Comparison of ENCODE assay signal across 26 cellular contexts in the genomic region with DNA sequence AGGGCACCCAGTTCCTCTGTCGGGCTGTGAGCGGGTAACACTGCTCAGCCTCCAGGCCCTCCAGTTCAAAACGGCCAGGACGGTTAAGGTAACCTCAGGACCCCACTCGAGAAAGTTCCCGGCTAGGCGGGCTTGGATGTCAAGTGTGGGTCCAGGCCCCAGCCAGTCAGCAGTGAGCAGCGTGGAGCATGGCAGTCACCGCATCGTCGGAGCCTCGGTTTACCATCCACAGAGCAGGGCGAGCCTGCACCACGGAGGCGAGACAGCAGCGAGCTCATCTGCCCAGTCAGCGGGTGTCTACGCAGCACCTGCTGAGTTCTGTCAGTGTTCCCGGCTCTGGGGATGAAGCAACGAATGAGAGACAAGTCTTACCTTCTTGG. TPM values are rescaled to one million over a fixed set of nuclear protein-coding genes. Genes with fewer than 3 reads are reported as not detected.
DNase-seq lines count a peak whose midpoint lies in the region.
"Had no signal": no experiment of that assay in that cellular context is flagged by ENCODE, and none has a peak within 500 bp of the region (broad histone marks: within the 10 kb centered on the region; RNA-seq: fewer than 3 reads in every experiment).

No MANE protein-coding gene starts in this region.

- no peak overlapping the region for H2AFZ ChIP-seq in neuronal stem cell (ENCODE audit: low read length)

- H2BK120ac ChIP-seq in neuronal stem cell (ENCODE audit: low read depth, low read length), result no peak overlapping the region

- no peak overlapping the region for H3K4me2 ChIP-seq in neuronal stem cell (ENCODE audit: insufficient read depth, low read length, poor library complexity, severe bottlenecking)
- H3K4me2 ChIP-seq: A549; BLaER1; BLaER1 treated with 17β-estradiol and CSF1 and Interleukin-3, amounts not matched to agents 10 nM and 100 nM had no signal

- H4K91ac ChIP-seq in neuronal stem cell (ENCODE audit: low read depth, low read length, poor library complexity), result no peak overlapping the region

- peaks cover 37 to 67% of the 10 kb centered on the region in 2 donors for H3K36me3 ChIP-seq in neuronal stem cell (replicated peaks in 1 of 2; ENCODE audit: control insufficient read depth in 2 of 2, insufficient read depth in 2 of 2, low read length in 2 of 2)

- DNase-seq in neuronal stem cell (ENCODE audit: low spot score), result no peak
- no peak for DNase-seq in NCI-H1105 (lab: John Stamatoyannopoulos, UW)
- DNase-seq: 8988T; ACHN; AML-193; BE2C; C1 segment of cervical spinal cord; Caco-2; Calu3; CD4-positive, alpha-beta T cell; CD4-positive, CD25-positive, alpha-beta regulatory T cell; CD8-positive, alpha-beta memory T cell; CD8-positive, alpha-beta T cell; COR-L47; DMS 273 treated with DMSO at 0.1 percent for 48 hours; DMS153; DMS53; DMS79; DMS79 treated with DMSO at 0.1 percent for 48 hours; DND-41; EL had no signal

- H2BK15ac ChIP-seq in neuronal stem cell (ENCODE audit: low read length), result no peak overlapping the region

- no peak overlapping the region for H3K18ac ChIP-seq in neuronal stem cell (ENCODE audit: low read length)

- no peaks in the 10 kb centered on the region for H3K27me3 ChIP-seq in neuronal stem cell (ENCODE audit: control insufficient read depth in 3 of 3, insufficient read depth in 3 of 3, low read depth in 1 of 3, low read length in 3 of 3)
- H3K27me3 ChIP-seq: BE2C; BLaER1; BLaER1 treated with 17β-estradiol and CSF1 and Interleukin-3, amounts not matched to agents 10 nM and 100 nM had no signal

- no peak overlapping the region for H3K4ac ChIP-seq in neuronal stem cell (ENCODE audit: low read length)

- no peaks in the 10 kb centered on the region for H3K4me1 ChIP-seq in neuronal stem cell (ENCODE audit: control insufficient read depth in 2 of 2, insufficient read depth in 1 of 2, low read depth in 1 of 2, low read length in 2 of 2)
- H3K4me1 ChIP-seq: A549; BE2C; BLaER1 treated with 17β-estradiol and CSF1 and Interleukin-3, amounts not matched to agents 10 nM and 100 nM; Caco-2 had no signal

- no peak overlapping the region for H3K23ac ChIP-seq in neuronal stem cell (ENCODE audit: low read depth, low read length, poor library complexity)

- H4K8ac ChIP-seq in neuronal stem cell (ENCODE audit: low read depth, low read length), result no peak overlapping the region

- peak overlapping the region; percentile 22 for H2BK12ac ChIP-seq in neuronal stem cell (ENCODE audit: low read length)

- peaks cover 3% of the 10 kb centered on the region in 2 donors for H3K9me3 ChIP-seq in neuronal stem cell (replicated peaks in 1 of 2; ENCODE audit: control insufficient read depth in 2 of 2, insufficient read depth in 1 of 2, low read depth in 1 of 2, low read length in 2 of 2)
- H3K9me3 ChIP-seq: A549; BE2C; BLaER1; BLaER1 treated with 17β-estradiol and CSF1 and Interleukin-3, amounts not matched to agents 10 nM and 100 nM; Caco-2 had no signal

- no peak overlapping the region for H3K4me3 ChIP-seq in neuronal stem cell (ENCODE audit: low read length in 2 of 2)
- H3K4me3 ChIP-seq: A549; BLaER1; BLaER1 treated with 17β-estradiol and CSF1 and Interleukin-3, amounts not matched to agents 10 nM and 100 nM had no signal

- no peak overlapping the region for H3K14ac ChIP-seq in neuronal stem cell (ENCODE audit: low read length)

- no CpG with 5 or more reads among the region's 20 CpGs for WGBS in neuronal stem cell (ENCODE audit: extremely low coverage in 2 of 2, insufficient read length in 2 of 2, insufficient replicate concordance in 1 of 2), 2 donors

- no peak overlapping the region for H2AK5ac ChIP-seq in neuronal stem cell (ENCODE audit: low read depth, low read length)

- H3K27ac ChIP-seq in neuronal stem cell (replicated peaks; ENCODE audit: low read length), result no peak overlapping the region
- H3K27ac ChIP-seq: 22Rv1; A549; BLaER1; BLaER1 treated with 17β-estradiol and CSF1 and Interleukin-3, amounts not matched to agents 10 nM and 100 nM; C4-2B had no signal

- H2BK5ac ChIP-seq in neuronal stem cell (ENCODE audit: low read length), result no peak overlapping the region

- no peak overlapping the region for H3K9ac ChIP-seq in neuronal stem cell (ENCODE audit: low read depth, low read length, poor library complexity)
- H3K9ac ChIP-seq: BLaER1; BLaER1 treated with 17β-estradiol and CSF1 and Interleukin-3, amounts not matched to agents 10 nM and 100 nM had no signal

- no peaks in the 10 kb centered on the region for H3K79me1 ChIP-seq in neuronal stem cell (ENCODE audit: low read depth, low read length)

RNA-seq across cellular contexts. Expression of a gene that starts 8.0 kb away (rescaled TPM):
- polyA plus RNA-seq in neuronal stem cell (2013, experiment 1 of 2), result 63.9 TPM
- polyA plus RNA-seq in neuronal stem cell (2013, experiment 2 of 2), result 63.3 TPM

RNA-seq across cellular contexts. Expression of a gene that starts 14.1 kb away (rescaled TPM):
- 55.5 TPM for polyA plus RNA-seq in neuronal stem cell (2013, experiment 1 of 2)
- 57.0 TPM for polyA plus RNA-seq in neuronal stem cell (2013, experiment 2 of 2)

RNA-seq across cellular contexts. Expression of a gene that starts 14.2 kb away (rescaled TPM):
- polyA plus RNA-seq in neuronal stem cell (2013, experiment 1 of 2), result 13.8 TPM
- 14.2 TPM for polyA plus RNA-seq in neuronal stem cell (2013, experiment 2 of 2)

RNA-seq across cellular contexts. Expression of a gene that starts 27.0 kb away (rescaled TPM):
- 777 TPM for polyA plus RNA-seq in neuronal stem cell (2013, experiment 1 of 2)
- polyA plus RNA-seq in neuronal stem cell (2013, experiment 2 of 2), result 754 TPM

RNA-seq across cellular contexts. Expression of a gene that starts 29.0 kb away (rescaled TPM):
- 0.60 TPM for polyA plus RNA-seq in neuronal stem cell (2013, experiment 1 of 2)
- 0.46 TPM for polyA plus RNA-seq in neuronal stem cell (2013, experiment 2 of 2)
